ENCODE assay signal across 9 cellular contexts in genomic region chr12:47814539-47815170, GRCh38. TPM values are rescaled to one million over a fixed set of nuclear protein-coding genes. Genes with fewer than 3 reads are reported as not detected.
DNase-seq lines count a peak whose midpoint lies in the region; ATAC-seq and TF ChIP-seq lines count a peak whose summit lies in the region.
"Had no signal": no experiment of that assay in that cellular context is flagged by ENCODE, and none has a peak within 500 bp of the region (broad histone marks: within the 10 kb centered on the region; RNA-seq: fewer than 3 reads in every experiment).

No MANE protein-coding gene starts in this region.

- no peaks in the 10 kb centered on the region for H3K27me3 Mint-ChIP-seq in activated T-cell treated with anti-CD3 and anti-CD28 coated beads, Interleukin-2, amount 50 U/mL, for 72 hours (ENCODE audit: low read depth)

- ATAC-seq in activated CD4-positive, CD25-positive, alpha-beta regulatory T cell treated with anti-CD3 and anti-CD28 coated beads, Interleukin-2, amount 50 U/mL, for 24 hours: peak; percentile 11 to 29
- ATAC-seq in activated T-cell treated with anti-CD3 and anti-CD28 coated beads, Interleukin-2, amount 50 U/mL, for 72 hours (replicated peaks in 1 of 2): peak; percentile 34 to 36
- no peak for ATAC-seq in right lobe of liver
- no peak for ATAC-seq in HG02840 (IDR thresholded peaks at IDR 0.05; ENCODE audit: low FRiP score, unreplicated experiment)

- H3K36me3 ChIP-seq in right lobe of liver (no peaks in the 10 kb centered on the region), subcutaneous abdominal adipose tissue (ENCODE audit: control insufficient read depth in 5 of 5, insufficient read depth in 5 of 5, low read length in 5 of 5) (peaks cover 0 to 8% (median 5%) of the 10 kb centered on the region in 5 donors)

- H3K9me3 Mint-ChIP-seq in activated T-cell treated with anti-CD3 and anti-CD28 coated beads, Interleukin-2, amount 50 U/mL, for 72 hours: peaks cover 3% of the 10 kb centered on the region in 2 donors

- intact Hi-C loops in right lobe of liver (cut with DNase I): no loop called here

- H3K4me3 Mint-ChIP-seq in activated T-cell treated with anti-CD3 and anti-CD28 coated beads, Interleukin-2, amount 50 U/mL, for 72 hours: peak overlapping the region; percentile 88 to 91

- peak overlapping the region; percentile 95 for H3K27ac Mint-ChIP-seq in activated T-cell treated with anti-CD3 and anti-CD28 coated beads, Interleukin-2, amount 50 U/mL, for 72 hours

- WGBS in right lobe of liver (ENCODE audit: insufficient coverage, low coverage, low lambda C conversion rate, missing lambda C conversion rate): 40% methylated on average over 1 of the region's 3 CpGs

- H3K36me3 Mint-ChIP-seq in activated T-cell treated with anti-CD3 and anti-CD28 coated beads, Interleukin-2, amount 50 U/mL, for 72 hours (ENCODE audit: insufficient read depth in 2 of 2): peaks cover 25 to 41% of the 10 kb centered on the region in 2 donors

- H3K27me3 ChIP-seq in right lobe of liver (no peaks in the 10 kb centered on the region), subcutaneous abdominal adipose tissue (ENCODE audit: control insufficient read depth in 5 of 5, insufficient read depth in 4 of 5, low read length in 5 of 5) (no peaks in the 10 kb centered on the region)

- peak overlapping the region in 2 of 3 donors; percentile 54 to 89 for H3K27ac ChIP-seq in right lobe of liver
- H3K27ac ChIP-seq in subcutaneous abdominal adipose tissue (ENCODE audit: low read depth, low read length): peak overlapping the region; percentile 95

- H3K4me1 ChIP-seq in right lobe of liver (peaks cover 0 to 17% (median 0%) of the 10 kb centered on the region in 4 donors), subcutaneous abdominal adipose tissue (ENCODE audit: control insufficient read depth in 5 of 5, insufficient read depth in 5 of 5, low read length in 5 of 5) (peaks cover 29 to 90% (median 85%) of the 10 kb centered on the region in 5 donors)

- DNase-seq in activated CD4-positive, CD25-positive, alpha-beta regulatory T cell treated with anti-CD3 and anti-CD28 coated beads, Interleukin-2, amount 50 U/mL, for 72 hours: no peak
- peak in 1 of 2 donors; percentile 49 for DNase-seq in activated T-cell treated with anti-CD3 and anti-CD28 coated beads, Interleukin-2, amount 50 U/mL, for 72 hours
- DNase-seq in right lobe of liver (no peak), SW 1271 (lab: John Stamatoyannopoulos, UW) (no peak)
- no peak for DNase-seq in activated effector memory CD4-positive, alpha-beta T cell treated with anti-CD3 and anti-CD28 coated beads, Interleukin-2, amount 50 U/mL, for 16 hours
- DNase-seq: NCI-H510A treated with DMSO at 0.1 percent for 48 hours had no signal

- H3K9me3 ChIP-seq in right lobe of liver (no peaks in the 10 kb centered on the region), subcutaneous abdominal adipose tissue (ENCODE audit: control insufficient read depth in 5 of 5, low read length in 5 of 5) (no peaks in the 10 kb centered on the region)

- no peak for TF ChIP-seq CTCF in right lobe of liver (IDR thresholded peaks at IDR 0.05)

- TF ChIP-seq POLR2A in right lobe of liver (IDR thresholded peaks at IDR 0.05): no peak

- H3K4me3 ChIP-seq in right lobe of liver (no peak overlapping the region), subcutaneous abdominal adipose tissue (ENCODE audit: low read depth in 1 of 5, low read length in 5 of 5) (peak overlapping the region in 4 of 5 donors; percentile 60 to 70 (median 62))

- peaks cover 83% of the 10 kb centered on the region for H3K4me1 Mint-ChIP-seq in activated T-cell treated with anti-CD3 and anti-CD28 coated beads, Interleukin-2, amount 50 U/mL, for 72 hours (ENCODE audit: low read depth)

- H3K9ac ChIP-seq in subcutaneous abdominal adipose tissue (ENCODE audit: low read length in 5 of 5): peak overlapping the region in 4 of 5 donors; percentile 42 to 74 (median 66)

RNA-seq across cellular contexts. Expression of gene HDAC7, which starts 5.0 kb away (rescaled TPM):
- 100 to 1,000 TPM; 288 to 350 TPM for total RNA-seq in activated T-cell treated with anti-CD3 and anti-CD28 coated beads, Interleukin-2, amount 50 U/mL, for 72 hours
- 10 to 100 TPM in 2 of 6 experiments, 1 to 10 TPM in 4; 6.6 to 18.8 (median 8.4) TPM for total RNA-seq in right lobe of liver

RNA-seq across cellular contexts. Expression of gene SLC48A1, which starts 41.6 kb away (rescaled TPM):
- 10 to 100 TPM; 14.6 to 15.2 TPM for total RNA-seq in activated T-cell treated with anti-CD3 and anti-CD28 coated beads, Interleukin-2, amount 50 U/mL, for 72 hours
- total RNA-seq in right lobe of liver: 10 to 100 TPM; 12.4 to 20.4 (median 18.0) TPM

RNA-seq across cellular contexts. Expression of gene RAPGEF3, which starts 56.0 kb away (rescaled TPM):
- total RNA-seq in activated T-cell treated with anti-CD3 and anti-CD28 coated beads, Interleukin-2, amount 50 U/mL, for 72 hours: 1 to 10 TPM in 1 of 2 donors, under 1 TPM in 1; 0.62 to 1.4 TPM
- 1 to 10 TPM in 5 of 6 experiments, under 1 TPM in 1; 0.81 to 4.6 (median 2.6) TPM for total RNA-seq in right lobe of liver

Comparison
In these comparisons a context has a peak if more than half of its experiments do, and no peak if none do; other contexts are left out.
1. ATAC-seq: peak in activated CD4-positive, CD25-positive, alpha-beta regulatory T cell treated with anti-CD3 and anti-CD28 coated beads, Interleukin-2, amount 50 U/mL, for 24 hours (2 of 2) and activated T-cell treated with anti-CD3 and anti-CD28 coated beads, Interleukin-2, amount 50 U/mL, for 72 hours (2 of 2); none in right lobe of liver (0 of 4) and HG02840 (single experiment).
2. H3K4me3 ChIP-seq: peak in subcutaneous abdominal adipose tissue (4 of 5); none in right lobe of liver (0 of 3).
3. RNA of gene HDAC7, which starts 5.0 kb away (total RNA-seq): 288 to 350 TPM in activated T-cell treated with anti-CD3 and anti-CD28 coated beads, Interleukin-2, amount 50 U/mL, for 72 hours; 6.6 to 18.8 TPM in right lobe of liver; every median in the first group is over 10 times any median in the second.